ENCODE assay signal across 1 cellular context in genomic region chr6:378958-379366, GRCh38.
TF ChIP-seq lines count a peak whose summit lies in the region.

No MANE protein-coding gene starts in this region.

TF ChIP-seq in GM12878, 131 proteins besides CTCF, POLR2A, EP300 and RAD21:
- TF ChIP-seq BACH1 (IDR thresholded peaks at IDR 0.05; ENCODE audit: borderline replicate concordance) (no peak), RELA (IDR thresholded peaks at IDR 0.05; ENCODE audit: borderline replicate concordance, partially characterized antibody) (no peak), PRDM15 (CRISPR knock-in tag; IDR thresholded peaks at IDR 0.05) (no peak), NRF1 (conservative IDR thresholded peaks at IDR 0.05; ENCODE audit: low read depth, low read length) (no peak), SMARCA5 (IDR thresholded peaks at IDR 0.05) (no peak), HCFC1 (IDR thresholded peaks at IDR 0.05; ENCODE audit: low read length) (no peak), CHD1 (IDR thresholded peaks at IDR 0.05; ENCODE audit: low read depth, low read length) (no peak), NFIC (IDR thresholded peaks at IDR 0.05; ENCODE audit: low read depth, low read length) (no peak)
- TF ChIP-seq, protein P1, sequence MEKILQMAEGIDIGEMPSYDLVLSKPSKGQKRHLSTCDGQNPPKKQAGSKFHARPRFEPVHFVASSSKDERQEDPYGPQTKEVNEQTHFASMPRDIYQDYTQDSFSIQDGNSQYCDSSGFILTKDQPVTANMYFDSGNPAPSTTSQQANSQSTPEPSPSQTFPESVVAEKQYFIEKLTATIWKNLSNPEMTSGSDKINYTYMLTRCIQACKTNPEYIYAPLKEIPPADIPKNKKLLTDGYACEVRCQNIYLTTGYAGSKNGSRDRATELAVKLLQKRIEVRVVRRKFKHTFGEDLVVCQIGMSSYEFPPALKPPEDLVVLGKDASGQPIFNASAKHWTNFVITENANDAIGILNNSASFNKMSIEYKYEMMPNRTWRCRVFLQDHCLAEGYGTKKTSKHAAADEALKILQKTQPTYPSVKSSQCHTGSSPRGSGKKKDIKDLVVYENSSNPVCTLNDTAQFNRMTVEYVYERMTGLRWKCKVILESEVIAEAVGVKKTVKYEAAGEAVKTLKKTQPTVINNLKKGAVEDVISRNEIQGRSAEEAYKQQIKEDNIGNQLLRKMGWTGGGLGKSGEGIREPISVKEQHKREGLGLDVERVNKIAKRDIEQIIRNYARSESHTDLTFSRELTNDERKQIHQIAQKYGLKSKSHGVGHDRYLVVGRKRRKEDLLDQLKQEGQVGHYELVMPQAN (conservative IDR thresholded peaks at IDR 0.05), result no peak
